1 cellular context compared by ENCODE assay signal in genomic region chr12:132505105-132505851, GRCh38.
TF ChIP-seq lines count a peak whose summit lies in the region.

No MANE protein-coding gene starts in this region.

TF ChIP-seq in H1, 55 proteins besides CTCF, POLR2A, EP300 and RAD21:
- TF ChIP-seq CHD7 (IDR thresholded peaks at IDR 0.05; ENCODE audit: insufficient replicate concordance, low read length) (no peak), CHD2 (IDR thresholded peaks at IDR 0.05; ENCODE audit: low read length) (no peak), JUND (IDR thresholded peaks at IDR 0.05; ENCODE audit: low read length) (no peak), SP2 (IDR thresholded peaks at IDR 0.05; ENCODE audit: low read length) (no peak), HDAC2 (IDR thresholded peaks at IDR 0.05; ENCODE audit: borderline replicate concordance in 1 of 2, low read depth in 2 of 2, low read length in 2 of 2) (no peak), SIN3A (conservative IDR thresholded peaks at IDR 0.05 in 1 of 2, IDR thresholded peaks at IDR 0.05 in 1 of 2; ENCODE audit: low read depth in 1 of 2, low read length in 2 of 2) (no peak)
